Comparison of ENCODE assay signal across 8 cellular contexts in genomic region chr19:45164577-45165335, GRCh38. TPM values are rescaled to one million over a fixed set of nuclear protein-coding genes. Genes with fewer than 3 reads are reported as not detected.
DNase-seq lines count a peak whose midpoint lies in the region; ATAC-seq lines count a peak whose summit lies in the region.

No MANE protein-coding gene starts in this region.

- POLR2A ChIA-PET in CD8-positive, alpha-beta memory T cell (lab: Charles Lee) = interaction anchor here (0.8 to 0.9 kb wide), 2 partner anchors 10 to 14 kb away, joined by 4 to 5 read pairs; partner anchors contain the start of genes BLOC1S3 and TRAPPC6A

- H3K27me3 ChIP-seq in CD8-positive, alpha-beta memory T cell (ENCODE audit: insufficient read depth, low read length, poor library complexity, severe bottlenecking) = no peaks in the 10 kb centered on the region

- H3K9me3 Mint-ChIP-seq in CD8-positive, alpha-beta memory T cell = no peaks in the 10 kb centered on the region

- no peak overlapping the region for H3K27ac ChIP-seq in CD8-positive, alpha-beta memory T cell (ENCODE audit: low read depth, low read length)

- peak overlapping the region in 6 of 8 donors; percentile 21 to 89 (median 77) for H3K27ac Mint-ChIP-seq in CD8-positive, alpha-beta memory T cell

- DNase-seq in CD8-positive, alpha-beta memory T cell = peak; percentile 27 to 66 (median 48)
- DNase-seq in LHCN-M2 (ENCODE audit: low read depth) = peak; percentile 49
- peak; percentile 75 for DNase-seq in activated CD8-positive, alpha-beta memory T cell treated with anti-CD3 and anti-CD28 coated beads for 24 hours
- peak; percentile 61 for DNase-seq in Right ventricle myocardium superior
- DNase-seq in stimulated activated CD4-positive, alpha-beta T cell treated with anti-CD3 and anti-CD28 coated beads, Interleukin-12 subunit alpha, Interleukin-12 subunit beta, amount 100 ng/mL, for 24 hours (ENCODE audit: low read depth in 2 of 2) = peak; percentile 33 to 62
- DNase-seq in pons (ENCODE audit: low spot score) = no peak

- no peaks in the 10 kb centered on the region for H3K9me3 ChIP-seq in CD8-positive, alpha-beta memory T cell (ENCODE audit: low read length)

- H3K4me1 ChIP-seq in CD8-positive, alpha-beta memory T cell (ENCODE audit: insufficient read depth, low read length) = peaks cover 31% of the 10 kb centered on the region

- peak overlapping the region in 3 of 7 donors; percentile 14 to 44 (median 15) for H3K4me3 Mint-ChIP-seq in CD8-positive, alpha-beta memory T cell

- peak; percentile 54 for ATAC-seq in GM21360 (IDR thresholded peaks at IDR 0.05; ENCODE audit: unreplicated experiment)
- peak; percentile 65 for ATAC-seq in Right ventricle myocardium superior (ENCODE audit: poor library complexity)
- no peak for ATAC-seq in GM18909 (IDR thresholded peaks at IDR 0.05; ENCODE audit: poor library complexity, unreplicated experiment)

- H3K4me1 Mint-ChIP-seq in CD8-positive, alpha-beta memory T cell = peaks cover 14 to 35% (median 19%) of the 10 kb centered on the region in 3 donors

- H3K36me3 Mint-ChIP-seq in CD8-positive, alpha-beta memory T cell = peaks cover 0 to 4% (median 0%) of the 10 kb centered on the region in 3 donors

- CTCF ChIA-PET in CD8-positive, alpha-beta memory T cell (lab: Charles Lee) = interaction anchor here (1.2 to 1.7 kb wide), 2 partner anchors 13 to 39 kb away, joined by 5 to 6 read pairs; partner anchors contain the start of genes BLOC1S3 and TRAPPC6A

- no peak overlapping the region for H3K4me3 ChIP-seq in CD8-positive, alpha-beta memory T cell (ENCODE audit: low read length)

- H3K36me3 ChIP-seq in CD8-positive, alpha-beta memory T cell (ENCODE audit: insufficient read depth, low read length) = no peaks in the 10 kb centered on the region

- peaks cover 0 to 2% of the 10 kb centered on the region in 2 donors for H3K27me3 Mint-ChIP-seq in CD8-positive, alpha-beta memory T cell

- intact Hi-C loops in Right ventricle myocardium superior (cut with DNase I) = no loop called here

RNA-seq across cellular contexts. Expression of gene NKPD1, which starts 4.0 kb away (rescaled TPM):
- total RNA-seq in CD8-positive, alpha-beta memory T cell = under 1 TPM; 0.13 to 0.18 TPM
- 0.20 TPM for polyA plus RNA-seq in CD8-positive, alpha-beta memory T cell
- 0.06 TPM in 1 of 2 replicates, not detected in the other for total RNA-seq in LHCN-M2 (2014; rRNA removed)
- polyA plus RNA-seq in LHCN-M2 (2012) = 0.02 TPM
- total RNA-seq in Right ventricle myocardium superior = not detected

RNA-seq across cellular contexts. Expression of gene TRAPPC6A, which starts 13.3 kb away (rescaled TPM):
- 10 to 100 TPM; 22.7 to 24.3 TPM for total RNA-seq in CD8-positive, alpha-beta memory T cell
- polyA plus RNA-seq in CD8-positive, alpha-beta memory T cell = 151 TPM
- total RNA-seq in LHCN-M2 (2014; rRNA removed) (5.3 and 10.4 TPM in 2 replicates), Right ventricle myocardium superior (15.0 TPM)
- polyA plus RNA-seq in LHCN-M2 (2012) = 16.1 TPM

RNA-seq across cellular contexts. Expression of gene BLOC1S3, which starts 13.8 kb away (rescaled TPM):
- total RNA-seq in CD8-positive, alpha-beta memory T cell = 10 to 100 TPM; 12.4 TPM
- polyA plus RNA-seq in CD8-positive, alpha-beta memory T cell = 19.9 TPM
- 5.9 and 7.1 TPM in 2 replicates for total RNA-seq in LHCN-M2 (2014; rRNA removed)
- 5.5 TPM for polyA plus RNA-seq in LHCN-M2 (2012)
- total RNA-seq in Right ventricle myocardium superior = 3.6 TPM
